In the genomic region with DNA sequence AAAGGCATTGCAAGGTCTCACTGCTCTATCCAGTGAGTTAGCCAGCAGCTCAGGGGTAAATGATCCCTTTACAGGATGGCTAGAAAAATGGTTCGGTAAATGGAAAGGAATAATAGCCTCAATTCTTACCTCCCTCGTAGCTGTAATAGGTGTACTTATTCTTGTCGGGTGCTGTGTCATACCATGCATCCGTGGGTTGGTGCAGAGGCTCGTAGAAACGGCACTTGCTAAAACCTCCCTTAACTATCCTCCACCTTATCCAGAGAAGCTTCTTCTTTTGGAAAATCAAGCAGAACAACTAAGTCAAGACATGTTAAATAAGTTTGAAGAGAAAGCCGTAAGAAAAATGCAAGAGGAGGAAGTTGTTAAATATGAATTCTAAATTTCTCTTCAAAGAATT, we compare ENCODE assay signal across 2 cellular contexts. TPM values are rescaled to one million over a fixed set of nuclear protein-coding genes. Genes with fewer than 3 reads are reported as not detected.
"Had no signal": no experiment of that assay in that cellular context is flagged by ENCODE, and none has a peak within 500 bp of the region (broad histone marks: within the 10 kb centered on the region; RNA-seq: fewer than 3 reads in every experiment).

No MANE protein-coding gene starts in this region.

RNA-seq across cellular contexts. Expression of gene SLC52A3, which starts 31.7 kb away (rescaled TPM):
- total RNA-seq: HepG2, IMR-90 had no signal
